In genomic region chr3:107684431-107684925, GRCh38 we compare ENCODE assay signal across 1 cellular context.
A peak's percentile ranks its signal among the peaks of the same experiment; 100 is the strongest.
TF ChIP-seq lines count a peak whose summit lies in the region.

No MANE protein-coding gene starts in this region.

TF ChIP-seq in HepG2, 621 proteins besides CTCF, POLR2A, EP300 and RAD21 (continued from another document and continues in another):
- no peak for TF ChIP-seq CEBPZ (IDR thresholded peaks at IDR 0.05; ENCODE audit: low read length)
- no peak for TF ChIP-seq EEA1 (CRISPR knock-in tag; IDR thresholded peaks at IDR 0.05; ENCODE audit: borderline replicate concordance)
- 0 out of 2 replicates have a peak, but pooled peaks have one; percentile 10 for TF ChIP-seq ZNF644 (CRISPR knock-in tag; IDR thresholded peaks at IDR 0.05; ENCODE audit: low read depth)
- no peak for TF ChIP-seq ZBTB2 (CRISPR knock-in tag; IDR thresholded peaks at IDR 0.05; ENCODE audit: low read depth)
- no peak for TF ChIP-seq PRDM15 (CRISPR knock-in tag; IDR thresholded peaks at IDR 0.05)
- no peak for TF ChIP-seq ZBTB26 (CRISPR knock-in tag; IDR thresholded peaks at IDR 0.05; ENCODE audit: borderline replicate concordance)
- TF ChIP-seq ZNF766 (CRISPR knock-in tag; IDR thresholded peaks at IDR 0.05; ENCODE audit: borderline replicate concordance) = no peak
- no peak for TF ChIP-seq ZNF530 (CRISPR knock-in tag; IDR thresholded peaks at IDR 0.05; ENCODE audit: low read depth)
- TF ChIP-seq HNRNPLL (IDR thresholded peaks at IDR 0.05; ENCODE audit: low read depth, low read length, poor library complexity, severe bottlenecking) = no peak
- peak; percentile 72; the same call in 1 of the 2 replicates for TF ChIP-seq RERE (CRISPR knock-in tag; IDR thresholded peaks at IDR 0.05; ENCODE audit: low read depth)
- no peak for TF ChIP-seq ZNF430 (CRISPR knock-in tag; IDR thresholded peaks at IDR 0.05)
- TF ChIP-seq ZNF589 (CRISPR knock-in tag; conservative IDR thresholded peaks at IDR 0.05) = no peak
- TF ChIP-seq TFAP4 (IDR thresholded peaks at IDR 0.05; ENCODE audit: borderline replicate concordance, low read depth) = peak; percentile 13; the same call in 1 of the 2 replicates
- no peak for TF ChIP-seq GFI1 (CRISPR knock-in tag; IDR thresholded peaks at IDR 0.05; ENCODE audit: borderline replicate concordance)
- TF ChIP-seq GATAD2A (CRISPR knock-in tag; IDR thresholded peaks at IDR 0.05) = peak; percentile 75
- no peak for TF ChIP-seq ZNF780A (CRISPR knock-in tag; IDR thresholded peaks at IDR 0.05)
- TF ChIP-seq BCL6 (CRISPR knock-in tag; IDR thresholded peaks at IDR 0.05) = peak; percentile 90
- no peak for TF ChIP-seq SRF (IDR thresholded peaks at IDR 0.05; ENCODE audit: low read depth, low read length)
- peak; percentile 61; the same call in 1 of the 2 replicates for TF ChIP-seq HNF1A (IDR thresholded peaks at IDR 0.05; ENCODE audit: low read depth)
- peak; percentile 84; the same call in 1 of the 2 replicates for TF ChIP-seq HNF1A (CRISPR knock-in tag; IDR thresholded peaks at IDR 0.05; ENCODE audit: borderline replicate concordance)
- no peak for TF ChIP-seq ZNF496 (CRISPR knock-in tag; IDR thresholded peaks at IDR 0.05; ENCODE audit: insufficient replicate concordance)
- TF ChIP-seq PATZ1 (CRISPR knock-in tag; IDR thresholded peaks at IDR 0.05) = 0 out of 2 replicates have a peak, but pooled peaks have one; percentile 13
- no peak for TF ChIP-seq LCORL (IDR thresholded peaks at IDR 0.05)
- TF ChIP-seq LCORL (CRISPR knock-in tag; IDR thresholded peaks at IDR 0.05) = no peak
- no peak for TF ChIP-seq MZF1 (CRISPR knock-in tag; IDR thresholded peaks at IDR 0.05; ENCODE audit: borderline replicate concordance)
- no peak for TF ChIP-seq ZNF333 (CRISPR knock-in tag; IDR thresholded peaks at IDR 0.05; ENCODE audit: borderline replicate concordance)
- no peak for TF ChIP-seq IRF1 (CRISPR knock-in tag; IDR thresholded peaks at IDR 0.05; ENCODE audit: low read depth)
- no peak for TF ChIP-seq GZF1 (CRISPR knock-in tag; IDR thresholded peaks at IDR 0.05)
